25 cellular contexts compared by ENCODE assay signal in genomic region chr19:55609326-55609725, GRCh38.
"Had no signal": no experiment of that assay in that cellular context is flagged by ENCODE, and none has a peak within 500 bp of the region (broad histone marks: within the 10 kb centered on the region; RNA-seq: fewer than 3 reads in every experiment).

No MANE protein-coding gene starts in this region.

- H3K9me3 ChIP-seq: pancreas, prostate gland, right lobe of liver, spleen, tibial artery, upper lobe of right lung, vagina had no signal

- H3K27me3 ChIP-seq: foreskin keratinocyte, hepatocyte, pancreas, right lobe of liver, spleen, tibial artery, upper lobe of right lung, vagina had no signal

- H2AFZ ChIP-seq: hepatocyte had no signal

- H3K36me3 ChIP-seq: pancreas, prostate gland, right lobe of liver, vagina had no signal

- H3K27ac Mint-ChIP-seq: endodermal cell; stimulated activated memory B cell treated with anti-CD40 and anti-IgM and Interleukin-4, amounts not matched to agents 10 μg/mL and 1 μg/mL and 100 μg/mL, for 72 hours; stimulated activated naive CD8-positive, alpha-beta T cell treated with anti-CD3 and anti-CD28 coated beads, Interleukin-15, Interleukin-2, amounts not matched to agents 100 ng/mL and 50 ng/mL, for 24 hours had no signal

- DNase-seq: effector CD4-positive, alpha-beta T cell; endodermal cell; erythroblast; foreskin keratinocyte; head of caudate nucleus; kidney; left colon; mesendoderm; naive B cell; nucleus accumbens; retina; right lobe of liver; spleen; stimulated activated CD4-positive, alpha-beta T cell treated with anti-CD3 and anti-CD28 coated beads, Interleukin-15, amount 100 ng/mL, for 24 hours; stimulated activated CD4-positive, alpha-beta T cell treated with anti-CD3 and anti-CD28 coated beads, Interleukin-1b, Interleukin-23, amount 100 ng/mL, for 48 hours; stimulated activated CD4-positive, alpha-beta T cell treated with anti-CD3 and anti-CD28 coated beads, Interleukin-4, amount 100 ng/mL, for 24 hours; tibial artery; upper lobe of right lung had no signal

- H3K4me3 Mint-ChIP-seq: endodermal cell; stimulated activated memory B cell treated with anti-CD40 and anti-IgM and Interleukin-4, amounts not matched to agents 10 μg/mL and 1 μg/mL and 100 μg/mL, for 72 hours; stimulated activated naive CD8-positive, alpha-beta T cell treated with anti-CD3 and anti-CD28 coated beads, Interleukin-15, Interleukin-2, amounts not matched to agents 100 ng/mL and 50 ng/mL, for 24 hours had no signal

- H3K4me2 ChIP-seq: hepatocyte had no signal

- H3K4me3 ChIP-seq: coronary artery, hepatocyte, pancreas, prostate gland, right lobe of liver, spleen, tibial artery, upper lobe of right lung, vagina had no signal

- H3K27me3 Mint-ChIP-seq: naive B cell; stimulated activated memory B cell treated with anti-CD40 and anti-IgM and Interleukin-4, amounts not matched to agents 10 μg/mL and 1 μg/mL and 100 μg/mL, for 72 hours; stimulated activated naive CD8-positive, alpha-beta T cell treated with anti-CD3 and anti-CD28 coated beads, Interleukin-15, Interleukin-2, amounts not matched to agents 100 ng/mL and 50 ng/mL, for 24 hours had no signal

- H3K9me3 Mint-ChIP-seq: endodermal cell; naive B cell; stimulated activated memory B cell treated with anti-CD40 and anti-IgM and Interleukin-4, amounts not matched to agents 10 μg/mL and 1 μg/mL and 100 μg/mL, for 72 hours; stimulated activated naive CD8-positive, alpha-beta T cell treated with anti-CD3 and anti-CD28 coated beads, Interleukin-15, Interleukin-2, amounts not matched to agents 100 ng/mL and 50 ng/mL, for 24 hours had no signal

- H3K27ac ChIP-seq: coronary artery, foreskin keratinocyte, hepatocyte, pancreas, prostate gland, right lobe of liver, tibial artery, upper lobe of right lung, vagina had no signal

- ATAC-seq: foreskin keratinocyte; left colon; pancreas; right lobe of liver; stimulated activated memory B cell treated with anti-CD40 and anti-IgM and Interleukin-4, amounts not matched to agents 10 μg/mL and 1 μg/mL and 100 μg/mL, for 72 hours; upper lobe of right lung had no signal
